In genomic region chr1:69203166-69203565, GRCh38 we compare ENCODE assay signal across 5 cellular contexts.
"Had no signal": no experiment of that assay in that cellular context is flagged by ENCODE, and none has a peak within 500 bp of the region (broad histone marks: within the 10 kb centered on the region; RNA-seq: fewer than 3 reads in every experiment).

No MANE protein-coding gene starts in this region.

- DNase-seq: IMR-90, KBM-7, KG1 had no signal

- ATAC-seq: HepG2, K562 had no signal
